Comparison of ENCODE assay signal across 25 cellular contexts in the genomic region with DNA sequence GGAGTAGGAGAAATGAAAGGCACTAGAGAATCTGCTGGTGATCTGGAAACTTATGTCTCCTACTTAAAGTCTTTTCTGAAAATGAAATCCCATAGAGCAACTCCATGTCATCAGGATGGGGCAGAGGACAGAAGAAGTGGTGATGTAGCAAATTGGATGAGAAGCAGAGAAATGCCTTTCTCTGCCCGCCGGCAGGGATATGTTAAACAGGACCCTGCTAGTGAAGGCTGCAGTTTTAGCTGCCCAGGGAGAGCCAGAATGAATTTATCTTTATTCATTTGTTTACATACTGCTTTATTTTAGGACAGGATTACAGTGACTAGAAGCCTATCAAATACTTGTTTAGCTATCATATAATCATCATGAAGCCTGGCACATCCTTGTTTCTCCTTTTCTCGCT.
"Had no signal": no experiment of that assay in that cellular context is flagged by ENCODE, and none has a peak within 500 bp of the region (broad histone marks: within the 10 kb centered on the region; RNA-seq: fewer than 3 reads in every experiment).

No MANE protein-coding gene starts in this region.

- H3K4me3 ChIP-seq: adrenal gland, body of pancreas, tibial nerve had no signal

- H3K36me3 ChIP-seq: adrenal gland, gastroesophageal sphincter, tibial nerve, WERI-Rb-1 had no signal

- H3K27me3 ChIP-seq: adrenal gland, gastroesophageal sphincter, tibial nerve had no signal

- ATAC-seq: body of pancreas; gastroesophageal sphincter; left colon; naive thymus-derived CD8-positive, alpha-beta T cell; right cardiac atrium had no signal

- H3K9me3 ChIP-seq: body of pancreas, gastroesophageal sphincter, tibial nerve had no signal

- H3K36me3 Mint-ChIP-seq: activated CD4-positive, alpha-beta memory T cell treated with anti-CD3 and anti-CD28 coated beads for 36 hours; activated naive CD8-positive, alpha-beta T cell treated with anti-CD3 and anti-CD28 coated beads for 36 hours; memory B cell; naive thymus-derived CD8-positive, alpha-beta T cell had no signal

- H3K27ac ChIP-seq: adrenal gland, body of pancreas, gastroesophageal sphincter, tibial nerve, WERI-Rb-1 had no signal

- H3K9me3 Mint-ChIP-seq: activated CD4-positive, alpha-beta memory T cell treated with anti-CD3 and anti-CD28 coated beads for 36 hours; activated CD4-positive, alpha-beta T cell treated with anti-CD3 and anti-CD28 coated beads, Interleukin-2, amount 10 ng/mL, durations not matched to agents 24 days and 14 days; activated naive CD4-positive, alpha-beta T cell treated with anti-CD3 and anti-CD28 coated beads for 36 hours; activated naive CD8-positive, alpha-beta T cell treated with anti-CD3 and anti-CD28 coated beads for 36 hours; activated T-helper 1 cell treated with anti-CD3 and anti-CD28 coated beads, Interleukin-12 subunit alpha, Interleukin-12 subunit beta, Interleukin-2, Interleukin-4 antibody, amounts not matched to agents 30 ng/mL and 10 ng/mL and 1 ng/mL, durations not matched to agents 14 hours and 24 hours and 36 hours; immature natural killer cell; naive thymus-derived CD8-positive, alpha-beta T cell had no signal

- H3K4me3 Mint-ChIP-seq: activated CD4-positive, alpha-beta memory T cell treated with anti-CD3 and anti-CD28 coated beads for 36 hours; activated CD4-positive, alpha-beta T cell treated with anti-CD3 and anti-CD28 coated beads, Interleukin-2, amount 10 ng/mL, durations not matched to agents 24 days and 14 days; activated naive CD4-positive, alpha-beta T cell treated with anti-CD3 and anti-CD28 coated beads for 36 hours; activated naive CD8-positive, alpha-beta T cell treated with anti-CD3 and anti-CD28 coated beads for 36 hours; activated T-helper 1 cell treated with anti-CD3 and anti-CD28 coated beads, Interleukin-12 subunit alpha, Interleukin-12 subunit beta, Interleukin-2, Interleukin-4 antibody, amounts not matched to agents 30 ng/mL and 10 ng/mL and 1 ng/mL, durations not matched to agents 14 hours and 24 hours and 36 hours; immature natural killer cell; memory B cell; naive thymus-derived CD8-positive, alpha-beta T cell had no signal

- H3K4me1 Mint-ChIP-seq: activated CD4-positive, alpha-beta T cell treated with anti-CD3 and anti-CD28 coated beads, Interleukin-2, amount 10 ng/mL, durations not matched to agents 24 days and 14 days; activated naive CD8-positive, alpha-beta T cell treated with anti-CD3 and anti-CD28 coated beads for 36 hours; immature natural killer cell; memory B cell; naive thymus-derived CD8-positive, alpha-beta T cell had no signal

- DNase-seq: activated CD4-positive, alpha-beta memory T cell treated with anti-CD3 and anti-CD28 coated beads for 36 hours; activated CD4-positive, alpha-beta T cell treated with anti-CD3 and anti-CD28 coated beads, Interleukin-2, amount 10 ng/mL, durations not matched to agents 24 days and 14 days; activated CD4-positive, CD25-positive, alpha-beta regulatory T cell treated with anti-CD3 and anti-CD28 coated beads, Interleukin-2, amount 50 U/mL, for 72 hours; activated CD8-positive, alpha-beta memory T cell treated with anti-CD3 and anti-CD28 coated beads, Interleukin-2, amount 50 U/mL, for 4 hours; activated effector memory CD4-positive, alpha-beta T cell treated with anti-CD3 and anti-CD28 coated beads, Interleukin-2, amount 50 U/mL, for 16 hours; activated naive CD4-positive, alpha-beta T cell treated with anti-CD3 and anti-CD28 coated beads for 36 hours; activated naive CD8-positive, alpha-beta T cell treated with anti-CD3 and anti-CD28 coated beads for 36 hours; activated T-cell treated with anti-CD3 and anti-CD28 coated beads, Interleukin-2, amount 50 U/mL, for 1 hour; adrenal gland; aorta; body of pancreas; effector CD8-positive, alpha-beta T cell; hippocampal formation; immature natural killer cell; kidney; left colon; midbrain; naive thymus-derived CD8-positive, alpha-beta T cell; right cardiac atrium; stimulated activated naive CD4-positive, alpha-beta T cell; WERI-Rb-1 had no signal

- H3K27ac Mint-ChIP-seq: activated CD4-positive, alpha-beta memory T cell treated with anti-CD3 and anti-CD28 coated beads for 36 hours; activated CD4-positive, alpha-beta T cell treated with anti-CD3 and anti-CD28 coated beads, Interleukin-2, amount 10 ng/mL, durations not matched to agents 24 days and 14 days; activated naive CD4-positive, alpha-beta T cell treated with anti-CD3 and anti-CD28 coated beads for 36 hours; activated naive CD8-positive, alpha-beta T cell treated with anti-CD3 and anti-CD28 coated beads for 36 hours; activated T-helper 1 cell treated with anti-CD3 and anti-CD28 coated beads, Interleukin-12 subunit alpha, Interleukin-12 subunit beta, Interleukin-2, Interleukin-4 antibody, amounts not matched to agents 30 ng/mL and 10 ng/mL and 1 ng/mL, durations not matched to agents 14 hours and 24 hours and 36 hours; immature natural killer cell; memory B cell; naive thymus-derived CD8-positive, alpha-beta T cell had no signal

- H3K4me1 ChIP-seq: adrenal gland, body of pancreas, gastroesophageal sphincter, tibial nerve had no signal
